9 cellular contexts compared by ENCODE assay signal in genomic region chr12:52243264-52243773, GRCh38. TPM values are rescaled to one million over a fixed set of nuclear protein-coding genes. Genes with fewer than 3 reads are reported as not detected.
DNase-seq lines count a peak whose midpoint lies in the region; ATAC-seq and TF ChIP-seq lines count a peak whose summit lies in the region.
"Had no signal": no experiment of that assay in that cellular context is flagged by ENCODE, and none has a peak within 500 bp of the region (broad histone marks: within the 10 kb centered on the region; RNA-seq: fewer than 3 reads in every experiment).

No MANE protein-coding gene starts in this region.

- DNase-seq in EL (peak; percentile 53), NCI-H69 (lab: John Stamatoyannopoulos, UW) (peak; percentile 89), chondrocyte (ENCODE audit: low spot score) (no peak), prostate gland (ENCODE audit: low spot score) (peak; percentile 83), Right ventricle myocardium inferior (ENCODE audit: missing footprints) (no peak)
- no peak for DNase-seq in stimulated activated CD4-positive, alpha-beta T cell treated with anti-CD3 and anti-CD28 coated beads, Interleukin-4, amount 100 ng/mL, for 4 hours

- H3K27ac Mint-ChIP-seq in chondrocyte (ENCODE audit: unreplicated experiment): peak overlapping the region; percentile 93

- WGBS in prostate gland: 42% methylated on average over 5 of the region's 5 CpGs

- no peaks in the 10 kb centered on the region for H3K36me3 ChIP-seq in prostate gland

- H3K27ac ChIP-seq in prostate gland: peak overlapping the region; percentile 82 to 87

- no peaks in the 10 kb centered on the region for H3K9me3 ChIP-seq in prostate gland

- ATAC-seq in HG03095 (IDR thresholded peaks at IDR 0.05; ENCODE audit: unreplicated experiment) (no peak), Right ventricle myocardium inferior (no peak), GM18498 (IDR thresholded peaks at IDR 0.05; ENCODE audit: unreplicated experiment) (no peak)

- H3K36me3 Mint-ChIP-seq in chondrocyte (ENCODE audit: low read depth): no peaks in the 10 kb centered on the region

- no peaks in the 10 kb centered on the region for H3K9me3 Mint-ChIP-seq in chondrocyte (ENCODE audit: low read depth)

- H3K4me1 Mint-ChIP-seq in chondrocyte (ENCODE audit: low read depth): peaks cover 76% of the 10 kb centered on the region

- no peak for TF ChIP-seq POLR2A in prostate gland (IDR thresholded peaks at IDR 0.05)

- intact Hi-C loops in prostate gland (cut with DNase I): no loop called here
- intact Hi-C loops in Right ventricle myocardium inferior (cut with DNase I): no loop called here

- H3K27me3 ChIP-seq in prostate gland (replicated peaks; ENCODE audit: insufficient read depth): no peaks in the 10 kb centered on the region

- no peak overlapping the region for H3K4me3 ChIP-seq in prostate gland

- H3K27me3 Mint-ChIP-seq in chondrocyte (ENCODE audit: low read depth): no peaks in the 10 kb centered on the region

- TF ChIP-seq CTCF in chondrocyte (IDR thresholded peaks at IDR 0.05) (no peak), prostate gland (IDR thresholded peaks at IDR 0.05) (no peak)

- H3K4me1 ChIP-seq in prostate gland (replicated peaks): peaks cover 19% of the 10 kb centered on the region

- H3K4me3 Mint-ChIP-seq in chondrocyte (ENCODE audit: unreplicated experiment): no peak overlapping the region

RNA-seq across cellular contexts. Expression of gene KRT7, which starts 10.3 kb away (rescaled TPM):
- total RNA-seq in chondrocyte: 187 to 277 TPM (median 266 TPM) in 3 replicates
- total RNA-seq in prostate gland: 100 to 1,000 TPM in 1 of 2 donors, 10 to 100 TPM in 1; 53.1 to 151 TPM
- not detected for total RNA-seq in Right ventricle myocardium inferior

RNA-seq across cellular contexts. Expression of gene KRT86, which starts 31.1 kb away (rescaled TPM):
- total RNA-seq in chondrocyte (0.44 to 0.92 TPM (median 0.67 TPM) in 3 replicates), prostate gland (under 1 TPM; 0.27 to 0.85 TPM), Right ventricle myocardium inferior (not detected)
- total RNA-seq: left lobe of liver had no signal

RNA-seq across cellular contexts. Expression of gene KRT81, which starts 48.0 kb away (rescaled TPM):
- 1.1 to 2.2 TPM (median 1.3 TPM) in 3 replicates for total RNA-seq in chondrocyte
- total RNA-seq in prostate gland: 1 to 10 TPM in 1 of 2 donors, not detected in 1; 1.7 TPM
- not detected for total RNA-seq in Right ventricle myocardium inferior

RNA-seq across cellular contexts. Expression of gene KRT80, which starts 51.5 kb away (rescaled TPM):
- total RNA-seq in chondrocyte: 10.7 to 17.0 TPM (median 12.1 TPM) in 3 replicates
- total RNA-seq in prostate gland: 1 to 10 TPM; 1.9 to 3.7 TPM
- total RNA-seq in Right ventricle myocardium inferior: not detected

Comparison
In these comparisons a context has a peak if more than half of its experiments do, and no peak if none do; other contexts are left out.
1. DNase-seq: peak in EL (single experiment), NCI-H69 (single experiment) and prostate gland (single experiment); none in chondrocyte (single experiment), Right ventricle myocardium inferior (single experiment) and stimulated activated CD4-positive, alpha-beta T cell treated with anti-CD3 and anti-CD28 coated beads, Interleukin-4, amount 100 ng/mL, for 4 hours (0 of 2).
2. RNA of gene KRT7, which starts 10.3 kb away (total RNA-seq): 187 to 277 TPM in chondrocyte and 53.1 to 151 TPM in prostate gland; not detected in Right ventricle myocardium inferior (single experiment); every median in the first group is over 10 times any median in the second.